Comparison of ENCODE assay signal across 15 cellular contexts in genomic region chr2:190837417-190837816, GRCh38. TPM values are rescaled to one million over a fixed set of nuclear protein-coding genes. Genes with fewer than 3 reads are reported as not detected.
DNase-seq lines count a peak whose midpoint lies in the region; ATAC-seq, FAIRE-seq and TF ChIP-seq lines count a peak whose summit lies in the region.
"Had no signal": no experiment of that assay in that cellular context is flagged by ENCODE, and none has a peak within 500 bp of the region (broad histone marks: within the 10 kb centered on the region; RNA-seq: fewer than 3 reads in every experiment).

No MANE protein-coding gene starts in this region.

- no peaks in the 10 kb centered on the region for H4K20me1 ChIP-seq in keratinocyte (ENCODE audit: control insufficient read depth, extremely low read depth, insufficient read depth, low read length)

- peak; percentile 87 for FAIRE-seq in keratinocyte (lab: Jason Lieb, UNC)

- H2AFZ ChIP-seq in keratinocyte (ENCODE audit: control insufficient read depth, low read length): no peak overlapping the region

- H3K4me1 ChIP-seq in ascending aorta (peaks cover 0 to 36% of the 10 kb centered on the region in 2 donors), keratinocyte (ENCODE audit: control insufficient read depth, extremely low read depth, insufficient read depth, low read length) (peaks cover 49% of the 10 kb centered on the region)
- H3K4me1 ChIP-seq: BE2C, vagina had no signal

- peak overlapping the region; percentile 57 for H3K4me2 ChIP-seq in keratinocyte (ENCODE audit: control insufficient read depth, extremely low read depth, insufficient read depth, low read depth, low read length)

- dilution Hi-C loops in keratinocyte (cut with MboI; ENCODE audit: extremely low pct_ligation_motif_present, low sequenced_read_pairs): no loop called here

- no peaks in the 10 kb centered on the region for H3K79me2 ChIP-seq in keratinocyte (ENCODE audit: control insufficient read depth, insufficient read depth, low read length)

- H3K36me3 ChIP-seq in ascending aorta (no peaks in the 10 kb centered on the region), keratinocyte (ENCODE audit: control insufficient read depth in 2 of 2, extremely low read depth in 1 of 2, insufficient read depth in 2 of 2, low read length in 2 of 2) (no peaks in the 10 kb centered on the region)
- H3K36me3 ChIP-seq: BE2C, vagina had no signal

- peak overlapping the region; percentile 30 for H3K9ac ChIP-seq in keratinocyte (ENCODE audit: control insufficient read depth, extremely low read depth, insufficient read depth, low read length)

- no peak overlapping the region for H3K4me3 ChIP-seq in ascending aorta
- H3K4me3 ChIP-seq in keratinocyte (ENCODE audit: control insufficient read depth in 2 of 3, extremely low read depth in 1 of 3, insufficient read depth in 2 of 3, low read depth in 1 of 3, low read length in 3 of 3): no peak overlapping the region
- H3K4me3 ChIP-seq: vagina had no signal

- no peaks in the 10 kb centered on the region for H3K27me3 ChIP-seq in ascending aorta
- H3K27me3 ChIP-seq in keratinocyte (ENCODE audit: control insufficient read depth, extremely low read depth, insufficient read depth, low read length): no peaks in the 10 kb centered on the region
- H3K27me3 ChIP-seq: BE2C, vagina had no signal

- H3K9me3 ChIP-seq in ascending aorta (no peaks in the 10 kb centered on the region), keratinocyte (ENCODE audit: control insufficient read depth, low read depth, low read length) (no peaks in the 10 kb centered on the region)
- H3K9me3 ChIP-seq: BE2C, vagina had no signal

- ATAC-seq in GM21717 (IDR thresholded peaks at IDR 0.05; ENCODE audit: unreplicated experiment): no peak
- ATAC-seq in HG02588 (IDR thresholded peaks at IDR 0.05; ENCODE audit: unreplicated experiment): no peak

- DNase-seq in AG08395 (ENCODE audit: low spot score) (peak; percentile 59), HT1080 (ENCODE audit: low read depth) (peak; percentile 95), ascending aorta (ENCODE audit: low spot score in 2 of 2) (no peak), keratinocyte (ENCODE audit: low read depth, low spot score) (peak; percentile 80), putamen (ENCODE audit: low spot score) (no peak)
- DNase-seq in stimulated activated CD4-positive, alpha-beta T cell treated with anti-CD3 and anti-CD28 coated beads, Interleukin-2, amount 100 ng/mL, for 24 hours: no peak
- DNase-seq: activated T-cell treated with anti-CD3 and anti-CD28 coated beads, Interleukin-2, amount 50 U/mL, for 24 hours; BE2C; immature natural killer cell; Kasumi-1; NCI-H345; Right ventricle myocardium superior had no signal

- intact Hi-C loops in ascending aorta (cut with DNase I): loop anchor here (5.0 kb wide), 1 partner anchor 55 kb away; no protein-coding TSS in a partner anchor

- no peaks in the 10 kb centered on the region for H3K9me1 ChIP-seq in keratinocyte (ENCODE audit: control insufficient read depth, extremely low read depth, insufficient read depth, low read length)

- TF ChIP-seq CTCF in ascending aorta (IDR thresholded peaks at IDR 0.05) (no peak), keratinocyte (optimal IDR thresholded peaks at IDR 0.05 in 1 of 3, IDR thresholded peaks at IDR 0.05 in 1 of 3, conservative IDR thresholded peaks at IDR 0.05 in 1 of 3; ENCODE audit: extremely low read depth in 1 of 3, insufficient read depth in 2 of 3, low read length in 3 of 3) (no peak)

- peak overlapping the region; percentile 54 to 65 for H3K27ac ChIP-seq in ascending aorta
- H3K27ac ChIP-seq in keratinocyte (ENCODE audit: control insufficient read depth, insufficient read depth, low read length): peak overlapping the region; percentile 73
- H3K27ac ChIP-seq: vagina had no signal

RNA-seq across cellular contexts. Expression of gene GLS, which starts 43.2 kb away (rescaled TPM):
- 116 and 131 TPM in 2 replicates for total RNA-seq in HT1080 (2014; rRNA removed; shearing (Covaris generic))
- polyA plus RNA-seq in HT1080 (2015; cell fraction: cytosol; rRNA removed): 55.3 and 77.3 TPM in 2 replicates
- 268 and 287 TPM in 2 replicates for polyA plus RNA-seq in HT1080 (2015; cell fraction: nucleus; rRNA removed)
- total RNA-seq in ascending aorta: 132 TPM
- polyA plus RNA-seq in keratinocyte: 70.9 to 130 TPM (median 98.4 TPM) in 3 replicates
- polyA plus RNA-seq in keratinocyte (2011; ENCODE audit: low read depth): 73.4 TPM
- polyA plus RNA-seq in keratinocyte (2011; cell fraction: cytosol; rRNA removed): 35.9 and 65.0 TPM in 2 replicates
- polyA plus RNA-seq in keratinocyte (2011; cell fraction: nucleus; rRNA removed): 125 and 208 TPM in 2 replicates
- 84.0 and 86.3 TPM in 2 replicates for polyA plus RNA-seq in keratinocyte (2012; ENCODE audit: low replicate concordance)
- 54.3 to 225 TPM (median 97.0 TPM) in 3 replicates for polyA minus RNA-seq in keratinocyte
- polyA minus RNA-seq in keratinocyte (2011; cell fraction: cytosol; rRNA and poly(A)+ RNA removed): 85.0 TPM
- polyA minus RNA-seq in keratinocyte (2011; cell fraction: nucleus; rRNA and poly(A)+ RNA removed): 243 and 504 TPM in 2 replicates

Comparison
In these comparisons a context has a peak if more than half of its experiments do, and no peak if none do; other contexts are left out.
1. DNase-seq: peak in AG08395 (single experiment), HT1080 (single experiment) and keratinocyte (single experiment); none in ascending aorta (0 of 2), stimulated activated CD4-positive, alpha-beta T cell treated with anti-CD3 and anti-CD28 coated beads, Interleukin-2, amount 100 ng/mL, for 24 hours (0 of 2) and putamen (single experiment).